In genomic region chr3:112759681-112760080, GRCh38 we compare ENCODE assay signal across 19 cellular contexts.
"Had no signal": no experiment of that assay in that cellular context is flagged by ENCODE, and none has a peak within 500 bp of the region (broad histone marks: within the 10 kb centered on the region; RNA-seq: fewer than 3 reads in every experiment).

No MANE protein-coding gene starts in this region.

- DNase-seq: activated CD4-positive, alpha-beta T cell treated with anti-CD3 and anti-CD28 coated beads for 36 hours; activated CD8-positive, alpha-beta memory T cell treated with anti-CD3 and anti-CD28 coated beads, Interleukin-2, amount 50 U/mL, for 48 hours; activated CD8-positive, alpha-beta T cell treated with anti-CD3 and anti-CD28 coated beads, Interleukin-2, amount 10 ng/mL, durations not matched to agents 7 days and 5 days; activated naive CD4-positive, alpha-beta T cell treated with Interleukin-2 at 50 U/mL for 16 hours; caudate nucleus; effector CD8-positive, alpha-beta T cell; islet precursor cell; mammary epithelial cell; natural killer cell; nucleus accumbens; right cardiac atrium; tibial artery; WERI-Rb-1 had no signal

- H3K27ac ChIP-seq: coronary artery, epithelial cell of prostate, gastroesophageal sphincter, tibial artery, WERI-Rb-1 had no signal

- H3K36me3 ChIP-seq: gastroesophageal sphincter, tibial artery, WERI-Rb-1 had no signal

- H3K9me3 ChIP-seq: gastroesophageal sphincter, tibial artery had no signal

- H3K4me3 ChIP-seq: coronary artery, gastroesophageal sphincter, smooth muscle cell, tibial artery had no signal

- H3K4me2 ChIP-seq: smooth muscle cell had no signal

- H3K4me1 ChIP-seq: gastroesophageal sphincter, tibial artery had no signal

- ATAC-seq: activated CD4-positive, alpha-beta T cell treated with anti-CD3 and anti-CD28 coated beads for 36 hours; activated CD8-positive, alpha-beta T cell treated with anti-CD3 and anti-CD28 coated beads, Interleukin-2, amount 10 ng/mL, durations not matched to agents 7 days and 5 days; gastroesophageal sphincter; left lobe of liver; natural killer cell; right cardiac atrium; stimulated activated memory B cell treated with anti-CD40 and anti-IgM and Interleukin-4, amounts not matched to agents 10 μg/mL and 1 μg/mL and 100 μg/mL, for 72 hours had no signal

- H3K27me3 ChIP-seq: gastroesophageal sphincter, tibial artery had no signal
